Comparison of ENCODE assay signal across 19 cellular contexts in the genomic region with DNA sequence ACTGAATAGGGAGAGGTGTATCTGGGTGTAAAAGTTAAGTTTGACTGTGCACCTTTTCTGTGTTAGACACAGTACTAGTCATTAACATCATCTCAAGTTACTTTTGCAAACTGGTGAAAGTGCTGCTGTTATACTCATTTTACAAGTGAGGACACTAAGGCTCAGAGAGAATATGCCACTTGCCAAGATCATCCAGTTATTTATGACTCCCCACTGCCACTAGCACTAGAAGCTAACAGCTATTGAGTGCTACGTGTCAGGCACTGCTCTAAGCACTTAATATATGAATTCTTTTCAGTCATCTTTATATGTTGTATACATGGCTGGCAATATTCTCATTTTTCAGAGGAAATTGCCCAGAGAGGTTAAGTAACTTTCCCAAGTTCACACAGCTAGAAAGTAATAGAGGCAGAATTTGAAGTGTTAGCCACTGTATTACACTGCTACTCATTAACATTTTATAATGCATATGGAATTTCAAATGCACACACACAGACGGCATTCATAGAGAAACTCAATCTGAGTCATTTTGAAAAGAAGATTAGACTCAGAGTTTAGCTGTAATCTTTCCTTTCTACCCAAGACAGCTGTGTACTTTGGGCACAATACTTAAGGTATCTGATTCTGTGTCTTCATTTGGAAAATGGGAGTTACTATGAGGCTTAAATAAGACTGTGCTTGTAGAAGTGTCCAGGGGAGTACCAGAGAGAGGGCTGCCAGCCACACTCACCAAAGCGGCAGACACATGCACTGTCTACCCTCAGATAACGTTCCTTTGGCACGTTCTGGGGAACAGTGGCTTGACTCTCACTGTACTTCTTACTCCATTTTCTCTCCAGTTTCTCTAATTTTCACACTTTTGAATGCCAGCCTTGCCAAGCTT. TPM values are rescaled to one million over a fixed set of nuclear protein-coding genes. Genes with fewer than 3 reads are reported as not detected.
DNase-seq lines count a peak whose midpoint lies in the region; ATAC-seq and TF ChIP-seq lines count a peak whose summit lies in the region.
"Had no signal": no experiment of that assay in that cellular context is flagged by ENCODE, and none has a peak within 500 bp of the region (broad histone marks: within the 10 kb centered on the region; RNA-seq: fewer than 3 reads in every experiment).

No MANE protein-coding gene starts in this region.

- no peaks in the 10 kb centered on the region for H3K79me1 ChIP-seq in mesenchymal stem cell (replicated peaks; ENCODE audit: low read length, poor library complexity, severe bottlenecking)

- no peak overlapping the region for H2BK5ac ChIP-seq in mesenchymal stem cell (ENCODE audit: low read depth, low read length, poor library complexity, severe bottlenecking)

- no peak overlapping the region for H3K27ac ChIP-seq in mesenchymal stem cell (ENCODE audit: low read length, poor library complexity, severe bottlenecking)
- H3K27ac ChIP-seq: KMS-11 had no signal

- H3K27me3 Mint-ChIP-seq in osteocyte (ENCODE audit: unreplicated experiment): peaks cover 9% of the 10 kb centered on the region

- no peak overlapping the region for H3K14ac ChIP-seq in mesenchymal stem cell (ENCODE audit: low read length in 2 of 2)

- DNase-seq in AG08395 (ENCODE audit: low spot score) (peak; percentile 13), HCEC 1CT (peak; percentile 16), fibroblast of gingiva (ENCODE audit: low read depth) (peak; percentile 21), mesenchymal stem cell (peak; percentile 40), osteocyte (ENCODE audit: extremely low spot score, unreplicated experiment) (no peak), NCI-H526 treated with DMSO at 0.1 percent for 48 hours (lab: John Stamatoyannopoulos, UW) (no peak)
- DNase-seq: activated CD8-positive, alpha-beta T cell treated with anti-CD3 and anti-CD28 coated beads for 36 hours; activated naive CD4-positive, alpha-beta T cell; AML-193; DMS 273 treated with DMSO at 0.1 percent for 48 hours; GOT3; kidney glomerular epithelial cell; NCI-H1417 treated with DMSO at 0.1 percent for 48 hours; NCI-H345 had no signal

- TF ChIP-seq CTCF in osteocyte (IDR thresholded peaks at IDR 0.05): no peak

- WGBS in mesenchymal stem cell: 67% methylated on average over 3 of the region's 5 CpGs

- peak overlapping the region; percentile 96 for H3K9ac ChIP-seq in mesenchymal stem cell (ENCODE audit: low read length)
- H3K9ac ChIP-seq: KMS-11 had no signal

- no peak overlapping the region for H3K27ac Mint-ChIP-seq in osteocyte (ENCODE audit: unreplicated experiment)
- H3K27ac Mint-ChIP-seq: activated CD8-positive, alpha-beta T cell treated with anti-CD3 and anti-CD28 coated beads for 36 hours; endodermal cell had no signal

- H3K9me3 Mint-ChIP-seq in osteocyte (ENCODE audit: unreplicated experiment): no peaks in the 10 kb centered on the region
- H3K9me3 Mint-ChIP-seq: activated CD8-positive, alpha-beta T cell treated with anti-CD3 and anti-CD28 coated beads for 36 hours; endodermal cell had no signal

- no peak overlapping the region for H3K23ac ChIP-seq in mesenchymal stem cell (ENCODE audit: low read length in 2 of 2)

- H3K36me3 Mint-ChIP-seq in osteocyte (ENCODE audit: unreplicated experiment): no peaks in the 10 kb centered on the region

- H3K36me3 ChIP-seq in mesenchymal stem cell (ENCODE audit: control insufficient read depth in 1 of 2, insufficient read depth in 2 of 2, low read depth in 1 of 2, low read length in 2 of 2): no peaks in the 10 kb centered on the region

- no peaks in the 10 kb centered on the region for H3K27me3 ChIP-seq in mesenchymal stem cell (ENCODE audit: control insufficient read depth in 1 of 2, insufficient read depth in 1 of 2, low read length in 2 of 2)

- peaks cover 24% of the 10 kb centered on the region for H3K4me1 Mint-ChIP-seq in osteocyte (ENCODE audit: unreplicated experiment)

- ATAC-seq in HG03159 (IDR thresholded peaks at IDR 0.05; ENCODE audit: unreplicated experiment): no peak
- no peak for ATAC-seq in GM19328 (IDR thresholded peaks at IDR 0.05; ENCODE audit: unreplicated experiment)
- ATAC-seq: activated CD8-positive, alpha-beta T cell treated with anti-CD3 and anti-CD28 coated beads for 36 hours; SK-N-SH treated with all-trans-retinoic acid at 6 μM for 48 hours had no signal

- no peak overlapping the region for H2BK15ac ChIP-seq in mesenchymal stem cell (ENCODE audit: low read depth, poor library complexity, severe bottlenecking)

- H2BK12ac ChIP-seq in mesenchymal stem cell (ENCODE audit: low read length in 2 of 2): no peak overlapping the region

- H3K4me1 ChIP-seq in mesenchymal stem cell (ENCODE audit: control insufficient read depth, insufficient read depth, low read depth, low read length): peaks cover 6% of the 10 kb centered on the region

- H3K4ac ChIP-seq in mesenchymal stem cell (ENCODE audit: low read depth in 1 of 2, low read length in 2 of 2): no peak overlapping the region

- no peaks in the 10 kb centered on the region for H3K9me3 ChIP-seq in mesenchymal stem cell (ENCODE audit: control insufficient read depth, low read length)

- no peak overlapping the region for H3K18ac ChIP-seq in mesenchymal stem cell (ENCODE audit: low read depth in 1 of 2, low read length in 2 of 2)

- H3K4me3 ChIP-seq in mesenchymal stem cell (ENCODE audit: insufficient read depth in 1 of 2, low read depth in 1 of 2, low read length in 2 of 2): peak overlapping the region in 1 of 2 experiments; percentile 91

- H2AK5ac ChIP-seq in mesenchymal stem cell (ENCODE audit: low read length, severe bottlenecking): no peak overlapping the region

- H2BK120ac ChIP-seq in mesenchymal stem cell (ENCODE audit: low read depth, low read length): no peak overlapping the region

- H3K4me2 ChIP-seq in mesenchymal stem cell (ENCODE audit: low read length, poor library complexity, severe bottlenecking): no peak overlapping the region
- H3K4me2 ChIP-seq: KMS-11 had no signal

- H4K91ac ChIP-seq in mesenchymal stem cell (ENCODE audit: low read length): no peak overlapping the region

- H4K8ac ChIP-seq in mesenchymal stem cell (ENCODE audit: low read length): no peak overlapping the region

- H3K4me3 Mint-ChIP-seq in osteocyte (ENCODE audit: unreplicated experiment): no peak overlapping the region
- H3K4me3 Mint-ChIP-seq: activated CD8-positive, alpha-beta T cell treated with anti-CD3 and anti-CD28 coated beads for 36 hours had no signal

- H2AFZ ChIP-seq in mesenchymal stem cell (ENCODE audit: low read depth, low read length): no peak overlapping the region

RNA-seq across cellular contexts. Expression of gene MASP1, which starts 1.3 kb away (rescaled TPM):
- 57.8 TPM for polyA plus RNA-seq in mesenchymal stem cell (2013, experiment 1 of 2)
- 58.9 TPM for polyA plus RNA-seq in mesenchymal stem cell (2013, experiment 2 of 2)
- total RNA-seq in osteocyte: not detected in 2 replicates
- total RNA-seq: activated CD8-positive, alpha-beta T cell treated with anti-CD3 and anti-CD28 coated beads for 36 hours had no signal

Comparison
In these comparisons a context has a peak if more than half of its experiments do, and no peak if none do; other contexts are left out.
1. DNase-seq: peak in AG08395 (single experiment), HCEC 1CT (single experiment), fibroblast of gingiva (single experiment) and mesenchymal stem cell (single experiment); none in osteocyte (single experiment) and NCI-H526 treated with DMSO at 0.1 percent for 48 hours (single experiment).